ENCODE assay signal across 32 cellular contexts in genomic region chr3:172840913-172841312, GRCh38.
"Had no signal": no experiment of that assay in that cellular context is flagged by ENCODE, and none has a peak within 500 bp of the region (broad histone marks: within the 10 kb centered on the region; RNA-seq: fewer than 3 reads in every experiment).

No MANE protein-coding gene starts in this region.

- H3K4me1 ChIP-seq: adrenal gland, esophagus squamous epithelium, gastroesophageal sphincter, heart right ventricle had no signal

- DNase-seq: activated CD4-positive, alpha-beta memory T cell treated with anti-CD3 and anti-CD28 coated beads for 36 hours; activated CD4-positive, alpha-beta T cell treated with anti-CD3 and anti-CD28 coated beads for 36 hours; activated CD4-positive, alpha-beta T cell treated with anti-CD3 and anti-CD28 coated beads, Interleukin-2, amount 10 ng/mL, durations not matched to agents 24 days and 14 days; activated CD4-positive, CD25-positive, alpha-beta regulatory T cell; activated CD4-positive, CD25-positive, alpha-beta regulatory T cell treated with anti-CD3 and anti-CD28 coated beads, Interleukin-2, amount 50 U/mL, for 72 hours; activated CD8-positive, alpha-beta memory T cell treated with anti-CD3 and anti-CD28 coated beads, Interleukin-2, amount 10 ng/mL, durations not matched to agents 7 days and 5 days; activated CD8-positive, alpha-beta memory T cell treated with anti-CD3 and anti-CD28 coated beads, Interleukin-2, amount 50 U/mL, for 4 hours; activated CD8-positive, alpha-beta T cell treated with anti-CD3 and anti-CD28 coated beads, Interleukin-2, amount 10 ng/mL, durations not matched to agents 7 days and 5 days; activated effector memory CD4-positive, alpha-beta T cell treated with anti-CD3 and anti-CD28 coated beads, Interleukin-2, amount 50 U/mL, for 16 hours; activated naive CD4-positive, alpha-beta T cell treated with anti-CD3 and anti-CD28 coated beads for 36 hours; activated naive CD8-positive, alpha-beta T cell treated with anti-CD3 and anti-CD28 coated beads for 36 hours; activated naive CD8-positive, alpha-beta T cell treated with anti-CD3 and anti-CD28 coated beads, Interleukin-2, amount 50 U/mL, for 24 hours; activated T-cell treated with anti-CD3 and anti-CD28 coated beads, Interleukin-2, amount 50 U/mL, for 1 hour; activated T-cell treated with anti-CD3 and anti-CD28 coated beads, Interleukin-2, amount 50 U/mL, for 48 hours; adrenal gland; amygdala; aorta; body of pancreas; caudate nucleus; cortex of kidney; dermis blood vessel endothelial cell; effector CD4-positive, alpha-beta T cell; effector memory CD8-positive, alpha-beta T cell; esophagus squamous epithelium; foreskin melanocyte; heart right ventricle; T-helper 2 cell had no signal

- H3K27ac ChIP-seq: adrenal gland, body of pancreas, epithelial cell of prostate, esophagus squamous epithelium, gastroesophageal sphincter, heart right ventricle had no signal

- ATAC-seq: activated CD4-positive, alpha-beta T cell treated with anti-CD3 and anti-CD28 coated beads for 36 hours; activated CD8-positive, alpha-beta memory T cell treated with anti-CD3 and anti-CD28 coated beads, Interleukin-2, amount 10 ng/mL, durations not matched to agents 7 days and 5 days; activated CD8-positive, alpha-beta T cell treated with anti-CD3 and anti-CD28 coated beads, Interleukin-2, amount 10 ng/mL, durations not matched to agents 7 days and 5 days; activated naive CD8-positive, alpha-beta T cell treated with anti-CD3 and anti-CD28 coated beads, Interleukin-2, amount 50 U/mL, for 24 hours; body of pancreas; effector memory CD8-positive, alpha-beta T cell; gastroesophageal sphincter; heart right ventricle had no signal

- H3K36me3 ChIP-seq: adrenal gland, esophagus squamous epithelium, gastroesophageal sphincter, heart right ventricle had no signal

- FAIRE-seq: colon, endometrium, endothelial cell of umbilical vein had no signal

- H3K4me3 ChIP-seq: adrenal gland, body of pancreas, esophagus squamous epithelium, gastroesophageal sphincter, heart right ventricle had no signal

- H3K9me3 ChIP-seq: adrenal gland, body of pancreas, esophagus squamous epithelium, gastroesophageal sphincter, heart right ventricle had no signal

- H3K27me3 ChIP-seq: adrenal gland, body of pancreas, esophagus squamous epithelium, gastroesophageal sphincter, heart right ventricle had no signal
